In genomic region chr6:9612489-9612888, GRCh38 we compare ENCODE assay signal across 19 cellular contexts.
"Had no signal": no experiment of that assay in that cellular context is flagged by ENCODE, and none has a peak within 500 bp of the region (broad histone marks: within the 10 kb centered on the region; RNA-seq: fewer than 3 reads in every experiment).

No MANE protein-coding gene starts in this region.

- H3K4me3 ChIP-seq: hepatocyte, lower lobe of right lung, right atrium auricular region, skin epidermis, testis had no signal

- H3K4me2 ChIP-seq: hepatocyte had no signal

- H3K9me3 ChIP-seq: lower lobe of right lung, neutrophil, right atrium auricular region, testis had no signal

- ATAC-seq: activated CD8-positive, alpha-beta T cell treated with anti-CD3 and anti-CD28 coated beads for 36 hours; activated naive CD8-positive, alpha-beta T cell treated with anti-CD3 and anti-CD28 coated beads, Interleukin-2, amount 50 U/mL, for 24 hours; effector memory CD8-positive, alpha-beta T cell; lower lobe of right lung; naive thymus-derived CD8-positive, alpha-beta T cell; stimulated activated naive CD8-positive, alpha-beta T cell treated with anti-CD3 and anti-CD28 coated beads, Interleukin-15, amount 100 ng/mL, for 72 hours had no signal

- H3K4me1 ChIP-seq: lower lobe of right lung, right atrium auricular region, testis had no signal

- H3K36me3 ChIP-seq: lower lobe of right lung, neutrophil, right atrium auricular region had no signal

- H3K27ac ChIP-seq: epithelial cell of prostate, hepatocyte, lower lobe of right lung, neutrophil, right atrium auricular region, skin epidermis, testis had no signal

- DNase-seq: activated CD4-positive, alpha-beta T cell treated with anti-CD3 and anti-CD28 coated beads for 4 hours; activated CD8-positive, alpha-beta memory T cell treated with anti-CD3 and anti-CD28 coated beads, Interleukin-2, amount 50 U/mL, for 48 hours; activated CD8-positive, alpha-beta T cell treated with anti-CD3 and anti-CD28 coated beads for 36 hours; activated naive CD4-positive, alpha-beta T cell treated with Interleukin-2 at 50 U/mL for 16 hours; activated naive CD8-positive, alpha-beta T cell treated with anti-CD3 and anti-CD28 coated beads, Interleukin-2, amount 50 U/mL, for 24 hours; caudate nucleus; effector memory CD8-positive, alpha-beta T cell; kidney glomerular epithelial cell; lower lobe of right lung; naive thymus-derived CD8-positive, alpha-beta T cell; stimulated activated CD4-positive, alpha-beta T cell treated with anti-CD3 and anti-CD28 coated beads, Interleukin-4, amount 100 ng/mL, for 4 hours; stimulated activated naive CD8-positive, alpha-beta T cell treated with anti-CD3 and anti-CD28 coated beads, Interleukin-15, amount 100 ng/mL, for 72 hours; T1000; testis had no signal

- H2AFZ ChIP-seq: hepatocyte had no signal

- H3K79me2 ChIP-seq: hepatocyte had no signal

- H3K27me3 ChIP-seq: hepatocyte, neutrophil, right atrium auricular region, testis had no signal
